Comparison of ENCODE assay signal across 9 cellular contexts in genomic region chr9:13139641-13140171, GRCh38.
DNase-seq lines count a peak whose midpoint lies in the region; ATAC-seq and TF ChIP-seq lines count a peak whose summit lies in the region.
"Had no signal": no experiment of that assay in that cellular context is flagged by ENCODE, and none has a peak within 500 bp of the region (broad histone marks: within the 10 kb centered on the region; RNA-seq: fewer than 3 reads in every experiment).

No MANE protein-coding gene starts in this region.

- H3K36me3 Mint-ChIP-seq in MCF 10A (ENCODE audit: insufficient read depth, unreplicated experiment), result no peaks in the 10 kb centered on the region
- H3K36me3 Mint-ChIP-seq in type B pancreatic cell, result peaks cover 25% of the 10 kb centered on the region

- no peak overlapping the region for H3K4me3 ChIP-seq in HUES6 (ENCODE audit: low read depth, low read length)

- H3K4me3 Mint-ChIP-seq in MCF 10A (ENCODE audit: unreplicated experiment) (peak overlapping the region; percentile 17), type B pancreatic cell (peak overlapping the region; percentile 37)
- H3K4me3 Mint-ChIP-seq: natural killer cell treated with Interleukin-12 subunit alpha and Interleukin-12 subunit beta and Interleukin-15 and Interleukin-18, amount 100 ng/mL, for 72 hours had no signal

- ATAC-seq in HG02623 (IDR thresholded peaks at IDR 0.05; ENCODE audit: unreplicated experiment), result no peak
- ATAC-seq: natural killer cell treated with Interleukin-12 subunit alpha and Interleukin-12 subunit beta and Interleukin-15 and Interleukin-18, amount 100 ng/mL, for 72 hours had no signal

- H3K27ac ChIP-seq in HUES6 (ENCODE audit: low read depth, low read length), result peak overlapping the region; percentile 4; the same call in 1 of the 2 replicates
- H3K27ac ChIP-seq: HL-60 had no signal

- CTCF ChIA-PET in MCF 10A (lab: Yijun Ruan, JAX), result interaction anchor here (0.7 to 1.5 kb wide), 8 partner anchors 10 to 363 kb away, joined by 3 to 5 read pairs (median 4); no protein-coding TSS in a partner anchor

- no TSS peak for BruUV-seq in MCF 10A (replicated peaks; lab: Mats Ljungman, UMichigan)

- intact Hi-C loops in MCF 10A (cut with micrococcal nuclease), result no loop called here

- peak overlapping the region; percentile 42 for H3K27ac Mint-ChIP-seq in MCF 10A (ENCODE audit: low read depth, unreplicated experiment)
- H3K27ac Mint-ChIP-seq in type B pancreatic cell, result peak overlapping the region; percentile 89
- H3K27ac Mint-ChIP-seq: natural killer cell treated with Interleukin-12 subunit alpha and Interleukin-12 subunit beta and Interleukin-15 and Interleukin-18, amount 100 ng/mL, for 72 hours had no signal

- H3K9me3 Mint-ChIP-seq in MCF 10A (ENCODE audit: unreplicated experiment) (no peaks in the 10 kb centered on the region), type B pancreatic cell (no peaks in the 10 kb centered on the region)

- no peaks in the 10 kb centered on the region for H3K27me3 ChIP-seq in HUES6 (ENCODE audit: control insufficient read depth, insufficient read depth, low read length)

- H3K9ac ChIP-seq in HUES6 (ENCODE audit: low read length), result no peak overlapping the region

- TF ChIP-seq CTCF in MCF 10A (IDR thresholded peaks at IDR 0.05; ENCODE audit: unreplicated experiment) (no peak), type B pancreatic cell (conservative IDR thresholded peaks at IDR 0.05) (no peak)

- peaks cover 10% of the 10 kb centered on the region for H3K4me1 ChIP-seq in HUES6 (ENCODE audit: control insufficient read depth, insufficient read depth, low read length)

- H3K4me1 Mint-ChIP-seq in MCF 10A (ENCODE audit: insufficient read depth, unreplicated experiment) (peaks cover 10% of the 10 kb centered on the region), type B pancreatic cell (ENCODE audit: unreplicated experiment) (peaks cover 29% of the 10 kb centered on the region)

- peaks cover 32% of the 10 kb centered on the region for H3K36me3 ChIP-seq in HUES6 (ENCODE audit: control insufficient read depth, insufficient read depth, low read length)

- POLR2A ChIA-PET in MCF 10A (lab: Yijun Ruan, JAX), result interaction anchor here (0.6 to 1.0 kb wide), 4 partner anchors 9 to 1490 kb away, joined by 3 to 4 read pairs (median 3); no protein-coding TSS in a partner anchor

- H3K9me3 ChIP-seq in HUES6 (ENCODE audit: control insufficient read depth, insufficient read depth, low read depth, low read length), result no peaks in the 10 kb centered on the region

- DNase-seq in MCF 10A (ENCODE audit: unreplicated experiment), result peak; percentile 62
- peak; percentile 92 for DNase-seq in kidney glomerular epithelial cell (lab: John Stamatoyannopoulos, UW)
- no peak for DNase-seq in type B pancreatic cell (ENCODE audit: extremely low spot score, unreplicated experiment)
- DNase-seq in stimulated activated CD4-positive, alpha-beta T cell treated with anti-CD3 and anti-CD28 coated beads, Interleukin-12 subunit alpha, Interleukin-12 subunit beta, amount 100 ng/mL, for 4 hours, result no peak
- no peak for DNase-seq in NCI-H345 (lab: John Stamatoyannopoulos, UW)

- H3K27me3 Mint-ChIP-seq in MCF 10A (ENCODE audit: insufficient read depth, unreplicated experiment) (no peaks in the 10 kb centered on the region), type B pancreatic cell (no peaks in the 10 kb centered on the region)
- H3K27me3 Mint-ChIP-seq: natural killer cell treated with Interleukin-12 subunit alpha and Interleukin-12 subunit beta and Interleukin-15 and Interleukin-18, amount 100 ng/mL, for 72 hours had no signal

Comparison
In these comparisons a context has a peak if more than half of its experiments do, and no peak if none do; other contexts are left out.
1. DNase-seq: peak in MCF 10A (single experiment) and kidney glomerular epithelial cell (single experiment); none in type B pancreatic cell (single experiment), stimulated activated CD4-positive, alpha-beta T cell treated with anti-CD3 and anti-CD28 coated beads, Interleukin-12 subunit alpha, Interleukin-12 subunit beta, amount 100 ng/mL, for 4 hours (single experiment) and NCI-H345 (single experiment).